ENCODE assay signal across 6 cellular contexts in genomic region chr19:14434157-14434501, GRCh38. TPM values are rescaled to one million over a fixed set of nuclear protein-coding genes. Genes with fewer than 3 reads are reported as not detected.
A peak's percentile ranks its signal among the peaks of the same experiment; 100 is the strongest.
DNase-seq lines count a peak whose midpoint lies in the region; ATAC-seq and TF ChIP-seq lines count a peak whose summit lies in the region.

No MANE protein-coding gene starts in this region.

- H3K9me3 ChIP-seq in ovary: no peaks in the 10 kb centered on the region

- POLR2A ChIA-PET in activated CD4-positive, alpha-beta T cell treated with anti-CD3 and anti-CD28 coated beads for 36 hours (lab: Charles Lee): no interaction called here

- no peak for TF ChIP-seq CTCF in ovary (IDR thresholded peaks at IDR 0.05)

- WGBS in ovary, 3 donors: 23 to 45% (median 40%) methylated on average over 4 of the region's 4 CpGs

- ATAC-seq in activated CD4-positive, alpha-beta T cell treated with anti-CD3 and anti-CD28 coated beads for 36 hours: peak; percentile 13
- ATAC-seq in HG02840 (IDR thresholded peaks at IDR 0.05; ENCODE audit: low FRiP score, unreplicated experiment): no peak

- TF ChIP-seq EP300 in ovary (IDR thresholded peaks at IDR 0.05): no peak

- H3K36me3 Mint-ChIP-seq in activated CD4-positive, alpha-beta T cell treated with anti-CD3 and anti-CD28 coated beads for 36 hours (ENCODE audit: low read depth): peaks cover 5% of the 10 kb centered on the region

- H3K4me3 ChIP-seq in ovary: peak overlapping the region; percentile 69

- peak overlapping the region; percentile 71 for H3K27ac Mint-ChIP-seq in activated CD4-positive, alpha-beta T cell treated with anti-CD3 and anti-CD28 coated beads for 36 hours

- peak overlapping the region in 1 of 2 donors; percentile 67 for H3K27ac ChIP-seq in ovary

- H3K27me3 ChIP-seq in ovary: no peaks in the 10 kb centered on the region

- no peaks in the 10 kb centered on the region for H3K27me3 Mint-ChIP-seq in activated CD4-positive, alpha-beta T cell treated with anti-CD3 and anti-CD28 coated beads for 36 hours

- peak overlapping the region; percentile 63 for H3K4me3 Mint-ChIP-seq in activated CD4-positive, alpha-beta T cell treated with anti-CD3 and anti-CD28 coated beads for 36 hours

- peak; percentile 55 for DNase-seq in activated CD4-positive, alpha-beta T cell treated with anti-CD3 and anti-CD28 coated beads for 36 hours
- DNase-seq in activated CD4-positive, alpha-beta T cell treated with anti-CD3 and anti-CD28 coated beads, Interleukin-2, amount 50 U/mL, for 1 hour: no peak
- DNase-seq in cerebellum (ENCODE audit: low spot score): peak; percentile 47
- DNase-seq in ovary: no peak
- no peak for DNase-seq in effector CD8-positive, alpha-beta T cell (lab: John Stamatoyannopoulos, UW)

- H3K9me3 Mint-ChIP-seq in activated CD4-positive, alpha-beta T cell treated with anti-CD3 and anti-CD28 coated beads for 36 hours (ENCODE audit: low read depth): no peaks in the 10 kb centered on the region

- CTCF ChIA-PET in activated CD4-positive, alpha-beta T cell treated with anti-CD3 and anti-CD28 coated beads for 36 hours (lab: Charles Lee): interaction anchor here (0.7 kb wide), 2 partner anchors 132 to 1659 kb away, joined by 3 read pairs; partner anchors contain the start of gene HOOK2

- H3K36me3 ChIP-seq in ovary: no peaks in the 10 kb centered on the region

- H3K4me1 Mint-ChIP-seq in activated CD4-positive, alpha-beta T cell treated with anti-CD3 and anti-CD28 coated beads for 36 hours: peaks cover 38% of the 10 kb centered on the region

- peaks cover 14% of the 10 kb centered on the region for H3K4me1 ChIP-seq in ovary (ENCODE audit: insufficient read depth)

- intact Hi-C loops in activated CD4-positive, alpha-beta T cell treated with anti-CD3 and anti-CD28 coated beads for 36 hours (cut with DNase I, micrococcal nuclease): loop anchor here in 1 of 2 experiments (5.0 to 10.0 kb wide), 2 partner anchors 253 to 1571 kb away; no protein-coding TSS in a partner anchor
- intact Hi-C loops in ovary (cut with DNase I): no loop called here

- TF ChIP-seq POLR2A in ovary (IDR thresholded peaks at IDR 0.05): no peak

RNA-seq across cellular contexts. Expression of gene PKN1, which starts 1.0 kb away (rescaled TPM):
- 100 to 1,000 TPM; 173 to 176 TPM for total RNA-seq in activated CD4-positive, alpha-beta T cell treated with anti-CD3 and anti-CD28 coated beads for 36 hours
- total RNA-seq in cerebellum (38.7 TPM), ovary (100 to 1,000 TPM in 1 of 7 donors, 10 to 100 TPM in 6; 42.3 to 128 (median 76.6) TPM)
- 10 to 100 TPM; 16.6 to 53.9 TPM for polyA plus RNA-seq in ovary

RNA-seq across cellular contexts. Expression of gene DDX39A, which starts 15.0 kb away (rescaled TPM):
- 100 to 1,000 TPM; 168 to 185 TPM for total RNA-seq in activated CD4-positive, alpha-beta T cell treated with anti-CD3 and anti-CD28 coated beads for 36 hours
- 26.7 TPM for total RNA-seq in cerebellum
- 10 to 100 TPM; 23.8 to 48.4 (median 31.8) TPM for total RNA-seq in ovary
- 10 to 100 TPM in 1 of 2 donors, 1 to 10 TPM in 1; 7.9 to 42.5 TPM for polyA plus RNA-seq in ovary

RNA-seq across cellular contexts. Expression of gene PTGER1, which starts 41.0 kb away (rescaled TPM):
- under 1 TPM; 0.16 to 0.25 TPM for total RNA-seq in activated CD4-positive, alpha-beta T cell treated with anti-CD3 and anti-CD28 coated beads for 36 hours
- total RNA-seq in cerebellum: 0.27 TPM
- under 1 TPM in 3 of 7 donors, not detected in 4; 0.18 to 0.92 (median 0.32) TPM for total RNA-seq in ovary
- not detected for polyA plus RNA-seq in ovary

RNA-seq across cellular contexts. Expression of gene ADGRE5, which starts 52.9 kb away (rescaled TPM):
- total RNA-seq in activated CD4-positive, alpha-beta T cell treated with anti-CD3 and anti-CD28 coated beads for 36 hours: 100 to 1,000 TPM; 207 to 232 TPM
- total RNA-seq in cerebellum: 1.9 TPM
- 10 to 100 TPM in 5 of 7 donors, 1 to 10 TPM in 2; 5.0 to 41.6 (median 25.6) TPM for total RNA-seq in ovary
- polyA plus RNA-seq in ovary: 10 to 100 TPM in 1 of 2 donors, 1 to 10 TPM in 1; 8.3 to 26.3 TPM

Comparison
In these comparisons a context has a peak if more than half of its experiments do, and no peak if none do; other contexts are left out.
1. DNase-seq: peak in activated CD4-positive, alpha-beta T cell treated with anti-CD3 and anti-CD28 coated beads for 36 hours (single experiment) and cerebellum (single experiment); none in activated CD4-positive, alpha-beta T cell treated with anti-CD3 and anti-CD28 coated beads, Interleukin-2, amount 50 U/mL, for 1 hour (single experiment), ovary (0 of 5) and effector CD8-positive, alpha-beta T cell (single experiment).